ENCODE assay signal across 13 cellular contexts in the genomic region with DNA sequence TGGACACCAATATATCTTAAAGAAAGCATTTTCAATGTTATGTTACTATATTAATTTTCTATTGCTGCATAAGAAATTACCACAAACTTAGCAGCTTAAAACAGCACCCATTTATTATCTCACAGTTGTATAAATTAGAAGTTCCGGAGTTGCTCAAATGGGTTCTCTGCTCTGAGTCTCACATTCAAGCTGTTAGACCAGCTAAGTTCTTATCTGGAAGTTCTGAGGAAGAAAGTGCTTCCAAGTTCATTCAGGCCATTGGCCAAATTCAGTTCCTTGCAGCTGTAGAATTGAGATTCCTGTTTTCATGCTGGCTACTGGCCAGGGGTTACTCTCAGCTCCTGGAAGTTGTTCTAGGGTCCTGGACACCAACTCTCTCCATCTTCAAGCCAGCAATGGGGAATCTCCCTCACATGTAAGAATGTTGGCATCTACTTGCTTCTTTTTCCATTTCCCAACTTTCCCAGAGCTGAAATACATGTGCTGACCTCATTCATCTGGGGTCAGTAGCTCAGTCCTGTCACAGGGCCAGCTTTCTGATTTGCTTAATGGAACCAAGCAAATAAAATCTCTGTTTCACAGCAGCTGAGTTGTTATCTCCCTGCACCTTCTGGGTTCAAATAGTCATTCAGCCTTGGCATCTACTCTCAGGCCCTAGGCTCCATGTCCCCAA.
DNase-seq lines count a peak whose midpoint lies in the region; ATAC-seq and TF ChIP-seq lines count a peak whose summit lies in the region.
"Had no signal": no experiment of that assay in that cellular context is flagged by ENCODE, and none has a peak within 500 bp of the region (broad histone marks: within the 10 kb centered on the region; RNA-seq: fewer than 3 reads in every experiment).

No MANE protein-coding gene starts in this region.

- peak; percentile 88 for DNase-seq in fibroblast of gingiva (ENCODE audit: low read depth)
- DNase-seq in left lung, result no peak
- DNase-seq in thoracic aorta (ENCODE audit: low spot score), result no peak
- DNase-seq in activated gamma-delta T cell (lab: John Stamatoyannopoulos, UW), result no peak
- no peak for DNase-seq in GM19238 (ENCODE audit: insufficient read length, low spot score)
- DNase-seq in NCI-H2029 (lab: John Stamatoyannopoulos, UW), result no peak
- DNase-seq: Karpas-422; NCI-H2081 treated with DMSO at 0.1 percent for 48 hours; stimulated activated CD4-positive, alpha-beta T cell treated with anti-CD3 and anti-CD28 coated beads, Interleukin-2, amount 100 ng/mL, for 24 hours had no signal

- ATAC-seq in left lung (peak; percentile 62), thoracic aorta (ENCODE audit: insufficient number of reproducible peaks, low FRiP score, low read depth) (peak; percentile 69)
- ATAC-seq: GM23338; stimulated activated effector memory CD8-positive, alpha-beta T cell treated with anti-CD3 and anti-CD28 coated beads, Interleukin-12 subunit alpha, Interleukin-12 subunit beta, amount 100 ng/mL, for 72 hours had no signal

- H3K36me3 ChIP-seq in left lung (no peaks in the 10 kb centered on the region), thoracic aorta (no peaks in the 10 kb centered on the region)

- peaks cover 0 to 4% of the 10 kb centered on the region in 2 donors for H3K9me3 ChIP-seq in left lung
- H3K9me3 ChIP-seq in thoracic aorta, result peaks cover 6% of the 10 kb centered on the region

- H3K27ac ChIP-seq in VCaP (peak overlapping the region; percentile 47), left lung (no peak overlapping the region), thoracic aorta (no peak overlapping the region)
- H3K27ac ChIP-seq: parathyroid adenoma had no signal

- H3K4me1 ChIP-seq in left lung (no peaks in the 10 kb centered on the region), thoracic aorta (ENCODE audit: control insufficient read depth in 1 of 2, low read depth in 2 of 2) (peaks cover 7 to 15% of the 10 kb centered on the region in 2 donors)
- H3K4me1 ChIP-seq: parathyroid adenoma had no signal

- no peak for TF ChIP-seq CTCF in VCaP (conservative IDR thresholded peaks at IDR 0.05)
- no peak for TF ChIP-seq CTCF in left lung (IDR thresholded peaks at IDR 0.05)
- TF ChIP-seq CTCF in thoracic aorta (IDR thresholded peaks at IDR 0.05), result no peak

- H3K27me3 ChIP-seq in left lung (no peaks in the 10 kb centered on the region), thoracic aorta (replicated peaks; ENCODE audit: insufficient read depth) (no peaks in the 10 kb centered on the region)

- intact Hi-C loops in left lung (cut with DNase I), result no loop called here

- H3K4me3 ChIP-seq in left lung, result no peak overlapping the region
- no peak overlapping the region for H3K4me3 ChIP-seq in thoracic aorta
- H3K4me3 ChIP-seq: GM23338 had no signal
